In genomic region chr12:50504798-50505385, GRCh38 we compare ENCODE assay signal across 8 cellular contexts. TPM values are rescaled to one million over a fixed set of nuclear protein-coding genes. Genes with fewer than 3 reads are reported as not detected.
DNase-seq lines count a peak whose midpoint lies in the region; ATAC-seq and TF ChIP-seq lines count a peak whose summit lies in the region.

DIP2B (plus strand) TSS chr12:50504985; CDS start chr12:50505141, 156 bp downstream.

- TF ChIP-seq EP300 in Ishikawa (IDR thresholded peaks at IDR 0.05; ENCODE audit: borderline replicate concordance): peak; percentile 72; the same call in 1 of the 2 replicates

- DNase-seq in DMS114 treated with DMSO at 0.1 percent for 48 hours (lab: John Stamatoyannopoulos, UW; ENCODE audit: unreplicated experiment) (peak; percentile 87), OCI-M1 (lab: John Stamatoyannopoulos, UW) (peak; percentile 95), activated T-cell treated with anti-CD3 and anti-CD28 coated beads for 48 hours (ENCODE audit: low read depth) (peak; percentile 96), epithelial cell of proximal tubule (ENCODE audit: low read depth) (no peak), mucosa of gallbladder (ENCODE audit: low spot score) (peak; percentile 96)
- peak; percentile 92 for DNase-seq in stimulated activated CD8-positive, alpha-beta memory T cell treated with anti-CD3 and anti-CD28 coated beads, Interleukin-4, amount 100 ng/mL, for 24 hours (ENCODE audit: low read depth)

- peak within 1 kb of the TSS; percentile 76 for H3K4me3 ChIP-seq in epithelial cell of proximal tubule (ENCODE audit: low read depth, low read length)

- ATAC-seq in GM21529 (IDR thresholded peaks at IDR 0.05; ENCODE audit: unreplicated experiment): peak; percentile 69

- peak; percentile 100 for TF ChIP-seq RAD21 in Ishikawa (IDR thresholded peaks at IDR 0.05; ENCODE audit: low read depth)

- TF ChIP-seq CTCF in epithelial cell of proximal tubule (conservative IDR thresholded peaks at IDR 0.05; ENCODE audit: low read depth, low read length): peak; percentile 80

TF ChIP-seq in Ishikawa, 13 proteins besides CTCF, POLR2A, EP300 and RAD21:
- TF ChIP-seq EGR1 (IDR thresholded peaks at IDR 0.05) (no peak), REST (IDR thresholded peaks at IDR 0.05; ENCODE audit: low read depth) (peak; percentile 34; the same call in 1 of the 2 replicates), FOXM1 (IDR thresholded peaks at IDR 0.05; ENCODE audit: borderline replicate concordance, low read depth) (no peak; the same call in 1 of the 2 replicates), MAX (IDR thresholded peaks at IDR 0.05) (peak; percentile 86), CREB1 (IDR thresholded peaks at IDR 0.05; ENCODE audit: low read depth) (no peak), CEBPB (IDR thresholded peaks at IDR 0.05) (no peak; the same call in 1 of the 2 replicates), TCF12 (IDR thresholded peaks at IDR 0.05; ENCODE audit: low read depth) (peak; percentile 63), TAF1 (IDR thresholded peaks at IDR 0.05; ENCODE audit: low read depth) (peak; percentile 99), USF1 (IDR thresholded peaks at IDR 0.05) (peak; percentile 99), YY1 (IDR thresholded peaks at IDR 0.05; ENCODE audit: low read depth) (peak; percentile 96), TEAD4 (IDR thresholded peaks at IDR 0.05) (no peak), NFIC (IDR thresholded peaks at IDR 0.05) (no peak), ZBTB7A (IDR thresholded peaks at IDR 0.05; ENCODE audit: low read depth) (peak; percentile 95)

RNA-seq across cellular contexts. Expression of gene DIP2B, which starts in this region (rescaled TPM):
- 19.5 and 21.6 TPM in 2 replicates for total RNA-seq in epithelial cell of proximal tubule
- 23.1 TPM for total RNA-seq in mucosa of gallbladder
